In the genomic region with DNA sequence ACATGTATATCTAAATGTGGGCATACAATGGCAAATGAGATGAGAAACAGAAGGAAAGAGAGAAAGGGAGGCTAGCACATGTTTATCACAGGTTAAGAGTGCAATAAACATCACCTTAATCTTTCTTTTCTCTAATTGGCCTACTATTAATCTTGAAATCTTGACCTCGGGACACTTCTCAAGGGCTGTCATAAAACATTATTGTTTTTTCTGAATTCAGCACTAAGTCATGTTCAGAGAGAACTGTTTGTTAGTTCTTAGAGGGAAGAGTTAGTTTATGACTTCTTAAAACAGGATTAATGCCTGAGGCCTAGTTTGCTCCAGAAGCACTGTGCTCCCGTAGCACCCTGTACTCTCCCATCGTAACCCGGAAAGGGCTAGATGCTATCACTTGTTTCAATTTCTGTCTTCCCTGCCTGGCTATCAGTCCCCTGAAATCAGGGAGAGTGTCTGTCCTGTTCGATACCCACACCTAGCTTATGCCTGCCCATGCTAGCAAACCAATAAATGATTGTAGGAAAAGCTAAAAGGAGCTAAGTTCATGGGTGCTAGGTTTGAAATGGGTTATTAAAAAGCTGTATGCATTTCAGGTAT, we compare ENCODE assay signal across 17 cellular contexts.
DNase-seq lines count a peak whose midpoint lies in the region; ATAC-seq and TF ChIP-seq lines count a peak whose summit lies in the region.
"Had no signal": no experiment of that assay in that cellular context is flagged by ENCODE, and none has a peak within 500 bp of the region (broad histone marks: within the 10 kb centered on the region; RNA-seq: fewer than 3 reads in every experiment).

No MANE protein-coding gene starts in this region.

- CTCF ChIA-PET in HEK293T (lab: Yijun Ruan, JAX), result interaction anchor here (1.5 kb wide), 1 partner anchor 9 kb away, joined by 3 read pairs; no protein-coding TSS in a partner anchor

- H3K4me2 ChIP-seq in BLaER1 treated with 17β-estradiol and CSF1 and Interleukin-3, amounts not matched to agents 10 nM and 100 nM, result peak overlapping the region; percentile 32 to 70 (median 55); a peak in 21 of 22 replicates

- peak overlapping the region; percentile 42 for H3K27ac Mint-ChIP-seq in endothelial cell (ENCODE audit: unreplicated experiment)
- H3K27ac Mint-ChIP-seq: CD4-positive, alpha-beta memory T cell had no signal

- TF ChIP-seq CTCF in endothelial cell (IDR thresholded peaks at IDR 0.05; ENCODE audit: unreplicated experiment), result no peak

- H3K27me3 ChIP-seq in BLaER1 treated with 17β-estradiol and CSF1 and Interleukin-3, amounts not matched to agents 10 nM and 100 nM, result no peaks in the 10 kb centered on the region
- no peaks in the 10 kb centered on the region for H3K27me3 ChIP-seq in rectal smooth muscle tissue (ENCODE audit: control insufficient read depth, insufficient read depth, low read length)

- no peaks in the 10 kb centered on the region for H4K20me1 ChIP-seq in BLaER1 treated with 17β-estradiol and CSF1 and Interleukin-3, amounts not matched to agents 10 nM and 100 nM

- H3K9me3 ChIP-seq in BLaER1 treated with 17β-estradiol and CSF1 and Interleukin-3, amounts not matched to agents 10 nM and 100 nM (replicated peaks in 1 of 11), result peaks cover 12 to 71% (median 44%) of the 10 kb centered on the region in 11 experiments
- H3K9me3 ChIP-seq: HAP-1 had no signal

- no peak overlapping the region for H3K4me3 Mint-ChIP-seq in endothelial cell (ENCODE audit: unreplicated experiment)
- H3K4me3 Mint-ChIP-seq: CD4-positive, alpha-beta memory T cell had no signal

- peaks cover 32 to 61% (median 41%) of the 10 kb centered on the region in 10 experiments for H3K4me1 ChIP-seq in BLaER1 treated with 17β-estradiol and CSF1 and Interleukin-3, amounts not matched to agents 10 nM and 100 nM
- H3K4me1 ChIP-seq in rectal smooth muscle tissue (ENCODE audit: control insufficient read depth, insufficient read depth, low read length), result peaks cover 13% of the 10 kb centered on the region
- H3K4me1 ChIP-seq: HAP-1 had no signal

- H3K4me3 ChIP-seq in BLaER1 treated with 17β-estradiol and CSF1 and Interleukin-3, amounts not matched to agents 10 nM and 100 nM, result no peak overlapping the region
- H3K4me3 ChIP-seq in rectal smooth muscle tissue (ENCODE audit: low read length), result no peak overlapping the region
- H3K4me3 ChIP-seq: HAP-1, K562 had no signal

- no peaks in the 10 kb centered on the region for H3K36me3 Mint-ChIP-seq in endothelial cell (ENCODE audit: low read depth, unreplicated experiment)
- H3K36me3 Mint-ChIP-seq: CD4-positive, alpha-beta memory T cell had no signal

- H3K27me3 Mint-ChIP-seq in endothelial cell (ENCODE audit: unreplicated experiment), result no peaks in the 10 kb centered on the region
- H3K27me3 Mint-ChIP-seq: CD4-positive, alpha-beta memory T cell had no signal

- H3K27ac ChIP-seq in BLaER1 treated with 17β-estradiol and CSF1 and Interleukin-3, amounts not matched to agents 10 nM and 100 nM, result peak overlapping the region in 6 of 11 experiments; percentile 3 to 39 (median 18); a peak in 4 of 22 replicates
- H3K27ac ChIP-seq in rectal smooth muscle tissue (ENCODE audit: low read depth, low read length), result peak overlapping the region; percentile 23

- peaks cover 25% of the 10 kb centered on the region for H3K4me1 Mint-ChIP-seq in endothelial cell (ENCODE audit: unreplicated experiment)
- H3K4me1 Mint-ChIP-seq: CD4-positive, alpha-beta memory T cell had no signal

- H3K9ac ChIP-seq in BLaER1 treated with 17β-estradiol and CSF1 and Interleukin-3, amounts not matched to agents 10 nM and 100 nM, result no peak overlapping the region
- no peak overlapping the region for H3K9ac ChIP-seq in rectal smooth muscle tissue (ENCODE audit: low read length)

- intact Hi-C loops in Right ventricle myocardium superior (cut with DNase I), result no loop called here

- POLR2A ChIA-PET in HEK293T (lab: Yijun Ruan, JAX), result no interaction called here

- H3K9me3 Mint-ChIP-seq in endothelial cell (ENCODE audit: unreplicated experiment), result no peaks in the 10 kb centered on the region

- DNase-seq in HEK293T (ENCODE audit: extremely low spot score), result no peak
- DNase-seq in endothelial cell (ENCODE audit: low spot score), result no peak
- no peak for DNase-seq in activated CD4-positive, alpha-beta T cell treated with anti-CD3 and anti-CD28 coated beads, Interleukin-2, amount 50 U/mL, for 48 hours
- no peak for DNase-seq in retina
- DNase-seq in Right ventricle myocardium superior, result no peak
- DNase-seq: Calu3; CD4-positive, alpha-beta memory T cell; GF-D8; NCI-H1105 treated with DMSO at 0.1 percent for 48 hours; NCI-H1694; NCI-H2081 treated with DMSO at 0.1 percent for 48 hours; NCI-H446 treated with DMSO at 0.1 percent for 48 hours; SHP77 treated with DMSO at 0.1 percent for 48 hours had no signal

- no peak for ATAC-seq in Right ventricle myocardium superior (ENCODE audit: poor library complexity)
- ATAC-seq: K562 had no signal

- H3K36me3 ChIP-seq in BLaER1 treated with 17β-estradiol and CSF1 and Interleukin-3, amounts not matched to agents 10 nM and 100 nM, result no peaks in the 10 kb centered on the region
- no peaks in the 10 kb centered on the region for H3K36me3 ChIP-seq in rectal smooth muscle tissue (ENCODE audit: control insufficient read depth, insufficient read depth, low read length)
- H3K36me3 ChIP-seq: HAP-1 had no signal

TF ChIP-seq in HEK293T, 16 proteins besides CTCF, POLR2A, EP300 and RAD21:
- TF ChIP-seq HDGF (IDR thresholded peaks at IDR 0.05; ENCODE audit: borderline replicate concordance) (no peak), CTBP1 (IDR thresholded peaks at IDR 0.05; ENCODE audit: borderline replicate concordance) (no peak; the same call in 1 of the 2 replicates), ARNT (IDR thresholded peaks at IDR 0.05) (no peak), FOXA1 (IDR thresholded peaks at IDR 0.05) (no peak)
- TF ChIP-seq, protein P1, sequence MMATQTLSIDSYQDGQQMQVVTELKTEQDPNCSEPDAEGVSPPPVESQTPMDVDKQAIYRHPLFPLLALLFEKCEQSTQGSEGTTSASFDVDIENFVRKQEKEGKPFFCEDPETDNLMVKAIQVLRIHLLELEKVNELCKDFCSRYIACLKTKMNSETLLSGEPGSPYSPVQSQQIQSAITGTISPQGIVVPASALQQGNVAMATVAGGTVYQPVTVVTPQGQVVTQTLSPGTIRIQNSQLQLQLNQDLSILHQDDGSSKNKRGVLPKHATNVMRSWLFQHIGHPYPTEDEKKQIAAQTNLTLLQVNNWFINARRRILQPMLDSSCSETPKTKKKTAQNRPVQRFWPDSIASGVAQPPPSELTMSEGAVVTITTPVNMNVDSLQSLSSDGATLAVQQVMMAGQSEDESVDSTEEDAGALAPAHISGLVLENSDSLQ (IDR thresholded peaks at IDR 0.05), result peak; percentile 47
TF ChIP-seq in HEK293T: peak in this region for 1.
